32 cellular contexts compared by ENCODE assay signal in the genomic region with DNA sequence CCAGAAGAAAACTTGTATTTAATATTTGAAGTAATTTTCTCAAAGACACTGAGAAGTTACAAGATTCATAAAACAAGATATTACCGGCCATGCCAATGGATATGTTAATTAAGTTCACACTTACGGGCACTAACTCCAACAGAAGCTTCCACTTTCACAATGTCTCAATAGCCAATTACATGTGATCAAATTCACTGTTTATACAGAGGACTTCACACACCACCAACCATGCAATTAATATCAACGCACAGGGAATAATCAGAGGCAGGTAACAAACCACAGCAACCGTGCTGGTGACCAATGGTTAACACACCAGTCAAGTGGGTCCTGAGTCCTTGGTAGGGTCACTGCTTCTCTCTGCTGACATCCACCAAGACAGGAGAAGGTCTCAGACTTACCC. TPM values are rescaled to one million over a fixed set of nuclear protein-coding genes. Genes with fewer than 3 reads are reported as not detected.
"Had no signal": no experiment of that assay in that cellular context is flagged by ENCODE, and none has a peak within 500 bp of the region (broad histone marks: within the 10 kb centered on the region; RNA-seq: fewer than 3 reads in every experiment).

No MANE protein-coding gene starts in this region.

- ATAC-seq: activated T-cell treated with anti-CD3 and anti-CD28 coated beads, Interleukin-2, amount 50 U/mL, for 4 hours; activated T-helper 17 cell treated with anti-CD3 and anti-CD28 coated beads, Interleukin-2, amount 50 U/mL, for 72 hours; heart right ventricle; right lobe of liver; stimulated activated naive CD8-positive, alpha-beta T cell treated with anti-CD3 and anti-CD28 coated beads, Interleukin-15, Interleukin-2, amounts not matched to agents 100 U/mL and 50 U/mL, for 24 hours; T-helper 17 cell; WTC11 had no signal

- H3K27me3 Mint-ChIP-seq: activated T-helper 17 cell treated with anti-CD3 and anti-CD28 coated beads, Interleukin-2, amount 50 U/mL, for 72 hours; dendritic cell treated with granulocyte-macrophage colony-stimulating factor and Interleukin-4, amounts not matched to agents 40 ng/mL and 50 ng/mL, for 4 days; type B pancreatic cell had no signal

- H3K4me1 Mint-ChIP-seq: activated CD4-positive, alpha-beta memory T cell treated with anti-CD3 and anti-CD28 coated beads, Interleukin-2, amount 10 ng/mL, durations not matched to agents 7 days and 5 days; activated CD4-positive, alpha-beta T cell treated with anti-CD3 and anti-CD28 coated beads, Interleukin-2, amount 10 ng/mL, durations not matched to agents 7 days and 5 days; activated T-helper 17 cell treated with anti-CD3 and anti-CD28 coated beads, Interleukin-2, amount 50 U/mL, for 72 hours; naive B cell; nephron progenitor cell; T-helper 17 cell; WTC11 had no signal

- DNase-seq: activated CD4-positive, alpha-beta memory T cell treated with anti-CD3 and anti-CD28 coated beads, Interleukin-2, amount 10 ng/mL, durations not matched to agents 7 days and 5 days; activated CD4-positive, alpha-beta T cell treated with anti-CD3 and anti-CD28 coated beads for 1 hour; activated CD4-positive, alpha-beta T cell treated with anti-CD3 and anti-CD28 coated beads, Interleukin-2, amount 10 ng/mL, durations not matched to agents 7 days and 5 days; activated gamma-delta T cell treated with Interleukin-2 at 50 U/mL for 16 hours; activated naive CD4-positive, alpha-beta T cell treated with anti-CD3 and anti-CD28 coated beads, Interleukin-2, amount 50 U/mL, for 16 hours; activated T-cell treated with anti-CD3 and anti-CD28 coated beads, Interleukin-2, amount 50 U/mL, for 4 hours; amniotic stem cell; brain microvascular endothelial cell; central memory CD4-positive, alpha-beta T cell; esophagus squamous epithelium; foreskin melanocyte; heart right ventricle; left ventricle myocardium inferior; naive B cell; nephron progenitor cell; right lobe of liver; stimulated activated CD4-positive, alpha-beta T cell treated with anti-CD3 and anti-CD28 coated beads, Interleukin-2, amount 100 ng/mL, for 48 hours; stimulated activated naive CD8-positive, alpha-beta T cell treated with anti-CD3 and anti-CD28 coated beads, Interleukin-15, Interleukin-2, amounts not matched to agents 100 U/mL and 50 U/mL, for 24 hours; T-helper 17 cell had no signal

- H3K4me3 Mint-ChIP-seq: activated CD4-positive, alpha-beta memory T cell treated with anti-CD3 and anti-CD28 coated beads, Interleukin-2, amount 10 ng/mL, durations not matched to agents 7 days and 5 days; activated CD4-positive, alpha-beta T cell treated with anti-CD3 and anti-CD28 coated beads, Interleukin-2, amount 10 ng/mL, durations not matched to agents 7 days and 5 days; activated T-cell treated with anti-CD3 and anti-CD28 coated beads, Interleukin-2, amount 50 U/mL, for 4 hours; activated T-helper 17 cell treated with anti-CD3 and anti-CD28 coated beads, Interleukin-2, amount 50 U/mL, for 72 hours; dendritic cell treated with granulocyte-macrophage colony-stimulating factor and Interleukin-4, amounts not matched to agents 40 ng/mL and 50 ng/mL, for 4 days; naive B cell; nephron progenitor cell; T-helper 17 cell; type B pancreatic cell; WTC11 had no signal

- H3K4me3 ChIP-seq: esophagus squamous epithelium, heart right ventricle, left ventricle myocardium inferior, lung, right lobe of liver, thoracic aorta, vagina had no signal

- H3K27ac Mint-ChIP-seq: activated CD4-positive, alpha-beta memory T cell treated with anti-CD3 and anti-CD28 coated beads, Interleukin-2, amount 10 ng/mL, durations not matched to agents 7 days and 5 days; activated CD4-positive, alpha-beta T cell treated with anti-CD3 and anti-CD28 coated beads, Interleukin-2, amount 10 ng/mL, durations not matched to agents 7 days and 5 days; activated T-helper 17 cell treated with anti-CD3 and anti-CD28 coated beads, Interleukin-2, amount 50 U/mL, for 72 hours; dendritic cell treated with granulocyte-macrophage colony-stimulating factor and Interleukin-4, amounts not matched to agents 40 ng/mL and 50 ng/mL, for 4 days; nephron progenitor cell; T-helper 17 cell; type B pancreatic cell; WTC11 had no signal

- H3K9me3 Mint-ChIP-seq: activated CD4-positive, alpha-beta memory T cell treated with anti-CD3 and anti-CD28 coated beads, Interleukin-2, amount 10 ng/mL, durations not matched to agents 7 days and 5 days; activated CD4-positive, alpha-beta T cell treated with anti-CD3 and anti-CD28 coated beads, Interleukin-2, amount 10 ng/mL, durations not matched to agents 7 days and 5 days; activated T-cell treated with anti-CD3 and anti-CD28 coated beads, Interleukin-2, amount 50 U/mL, for 4 hours; activated T-helper 17 cell treated with anti-CD3 and anti-CD28 coated beads, Interleukin-2, amount 50 U/mL, for 72 hours; dendritic cell treated with granulocyte-macrophage colony-stimulating factor and Interleukin-4, amounts not matched to agents 40 ng/mL and 50 ng/mL, for 4 days had no signal

- H3K36me3 Mint-ChIP-seq: naive B cell, type B pancreatic cell, WTC11 had no signal

RNA-seq across cellular contexts. Expression of a gene that starts 5.9 kb away (rescaled TPM):
- total RNA-seq: activated CD4-positive, alpha-beta memory T cell treated with anti-CD3 and anti-CD28 coated beads, Interleukin-2, amount 10 ng/mL, durations not matched to agents 7 days and 5 days; activated CD4-positive, alpha-beta T cell treated with anti-CD3 and anti-CD28 coated beads, Interleukin-2, amount 10 ng/mL, durations not matched to agents 7 days and 5 days; activated T-cell treated with anti-CD3 and anti-CD28 coated beads, Interleukin-2, amount 50 U/mL, for 4 hours; activated T-helper 17 cell treated with anti-CD3 and anti-CD28 coated beads, Interleukin-2, amount 50 U/mL, for 72 hours; astrocyte; esophagus squamous epithelium; glomerular endothelial cell; left ventricle myocardium inferior; lung; mesenteric fat pad; osteocyte; posterior vena cava; right lobe of liver; skeletal muscle tissue; T-helper 17 cell; thoracic aorta; vagina; WTC11 had no signal
- polyA plus RNA-seq: heart right ventricle had no signal
